ENCODE assay signal across 8 cellular contexts in the genomic region with DNA sequence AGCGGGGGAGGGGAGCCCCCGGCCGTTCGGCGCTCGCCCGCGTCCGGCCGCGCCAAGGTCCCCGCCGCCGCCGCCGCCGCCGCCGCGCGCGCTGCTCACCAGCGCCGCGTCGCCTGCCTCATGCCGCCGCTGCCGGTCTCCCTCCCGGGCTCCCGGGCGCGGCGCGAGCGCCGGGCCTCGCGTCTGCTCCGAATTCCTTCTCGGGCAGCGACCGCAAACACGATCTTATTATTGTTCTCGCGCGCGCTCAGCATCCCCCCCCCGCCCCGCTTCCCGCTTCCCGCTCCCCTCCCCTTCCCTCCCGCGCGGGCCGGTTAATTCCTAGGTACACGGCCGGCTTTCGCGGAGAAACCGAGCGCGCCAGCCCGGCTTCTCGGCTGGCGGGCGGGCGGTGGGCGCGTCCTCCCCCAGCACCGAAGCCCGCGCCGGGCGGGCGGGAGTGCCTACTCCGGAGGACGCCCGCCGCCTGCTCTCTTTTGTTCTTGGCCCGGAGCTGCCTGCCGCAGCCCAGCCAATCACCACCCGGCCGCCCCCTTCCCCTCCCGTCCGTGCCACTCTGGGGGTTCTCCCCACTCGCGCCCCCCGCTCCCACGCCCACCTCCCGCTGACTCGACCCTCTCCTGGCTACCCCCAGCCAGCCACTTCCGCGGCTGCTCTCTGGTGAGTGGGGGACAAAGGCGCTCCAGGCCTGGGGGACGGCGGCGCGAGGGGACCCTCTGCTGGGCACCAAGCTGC. TPM values are rescaled to one million over a fixed set of nuclear protein-coding genes. Genes with fewer than 3 reads are reported as not detected.
A peak's percentile ranks its signal among the peaks of the same experiment; 100 is the strongest.
DNase-seq lines count a peak whose midpoint lies in the region; ATAC-seq and TF ChIP-seq lines count a peak whose summit lies in the region.

HDGFL3 (minus strand) TSS at position 202 of the 735 bp plus-strand sequence. CDS start 409 bp downstream, outside the sequence.

- H3K4me3 ChIP-seq in GM08714 (ENCODE audit: low read length), result peak within 1 kb of the TSS; percentile 75

- peaks cover 3% of the 10 kb centered on the region for H3K36me3 Mint-ChIP-seq in activated naive CD4-positive, alpha-beta T cell treated with anti-CD3 and anti-CD28 coated beads, Interleukin-2, amount 10 ng/mL, durations not matched to agents 7 days and 5 days
- no peaks in the 10 kb centered on the region for H3K36me3 Mint-ChIP-seq in natural killer cell
- peaks cover 3% of the 10 kb centered on the region for H3K36me3 Mint-ChIP-seq in type B pancreatic cell

- H3K4me3 Mint-ChIP-seq in activated naive CD4-positive, alpha-beta T cell treated with anti-CD3 and anti-CD28 coated beads, Interleukin-2, amount 10 ng/mL, durations not matched to agents 7 days and 5 days, result peak within 1 kb of the TSS; percentile 85
- H3K4me3 Mint-ChIP-seq in natural killer cell (peak within 1 kb of the TSS; percentile 92), type B pancreatic cell (peak within 1 kb of the TSS; percentile 96)

- no peak for TF ChIP-seq CTCF in natural killer cell (IDR thresholded peaks at IDR 0.05)
- no peak for TF ChIP-seq CTCF in type B pancreatic cell (conservative IDR thresholded peaks at IDR 0.05)

- H3K4me1 Mint-ChIP-seq in activated naive CD4-positive, alpha-beta T cell treated with anti-CD3 and anti-CD28 coated beads, Interleukin-2, amount 10 ng/mL, durations not matched to agents 7 days and 5 days, result peaks cover 15% of the 10 kb centered on the region
- H3K4me1 Mint-ChIP-seq in natural killer cell (peaks cover 9% of the 10 kb centered on the region in 2 donors), type B pancreatic cell (ENCODE audit: unreplicated experiment) (peaks cover 24% of the 10 kb centered on the region)

- CTCF ChIA-PET in activated naive CD4-positive, alpha-beta T cell treated with anti-CD3 and anti-CD28 coated beads, Interleukin-2, amount 10 ng/mL, durations not matched to agents 7 days and 5 days (lab: Charles Lee), result interaction anchor here (0.7 to 1.8 kb wide), 3 partner anchors 41 to 197 kb away, joined by 3 to 10 read pairs (median 3); partner anchors contain the start of gene C15orf40

- peak; percentile 39 for ATAC-seq in HG02571 (IDR thresholded peaks at IDR 0.05; ENCODE audit: unreplicated experiment)
- ATAC-seq in natural killer cell, result peak; percentile 47 to 65 (median 58)

- H3K27me3 Mint-ChIP-seq in activated naive CD4-positive, alpha-beta T cell treated with anti-CD3 and anti-CD28 coated beads, Interleukin-2, amount 10 ng/mL, durations not matched to agents 7 days and 5 days, result peaks cover 26% of the 10 kb centered on the region
- H3K27me3 Mint-ChIP-seq in natural killer cell (ENCODE audit: low read depth in 2 of 2) (peaks cover 0 to 3% of the 10 kb centered on the region in 2 donors), type B pancreatic cell (no peaks in the 10 kb centered on the region)

- DNase-seq in NCI-H774 (lab: John Stamatoyannopoulos, UW) (peak; percentile 54), foreskin melanocyte (peak; percentile 29), natural killer cell (peak; percentile 39), type B pancreatic cell (ENCODE audit: extremely low spot score, unreplicated experiment) (peak; percentile 79), NOMO-1 treated with dmso at 0.1 percent for 144 hours (lab: John Stamatoyannopoulos, UW; ENCODE audit: unreplicated experiment) (no peak)
- peak; percentile 66 for DNase-seq in activated naive CD4-positive, alpha-beta T cell treated with anti-CD3 and anti-CD28 coated beads, Interleukin-2, amount 10 ng/mL, durations not matched to agents 7 days and 5 days

- H3K27ac Mint-ChIP-seq in activated naive CD4-positive, alpha-beta T cell treated with anti-CD3 and anti-CD28 coated beads, Interleukin-2, amount 10 ng/mL, durations not matched to agents 7 days and 5 days, result peak within 1 kb of the TSS; percentile 84
- peak within 1 kb of the TSS; percentile 79 to 83 for H3K27ac Mint-ChIP-seq in natural killer cell
- H3K27ac Mint-ChIP-seq in type B pancreatic cell, result peak within 1 kb of the TSS; percentile 95

- H3K9me3 Mint-ChIP-seq in activated naive CD4-positive, alpha-beta T cell treated with anti-CD3 and anti-CD28 coated beads, Interleukin-2, amount 10 ng/mL, durations not matched to agents 7 days and 5 days, result no peaks in the 10 kb centered on the region
- H3K9me3 Mint-ChIP-seq in natural killer cell, result no peaks in the 10 kb centered on the region
- H3K9me3 Mint-ChIP-seq in type B pancreatic cell, result no peaks in the 10 kb centered on the region

- intact Hi-C loops in natural killer cell (cut with micrococcal nuclease), result loop anchor here (10.0 kb wide), 1 partner anchor 193 kb away; the partner anchor contains the start of gene C15orf40

RNA-seq across cellular contexts. Expression of gene HDGFL3, which starts in this region (rescaled TPM):
- total RNA-seq in natural killer cell (10 to 100 TPM; 13.0 to 25.3 (median 21.4) TPM), type B pancreatic cell (ENCODE audit: low replicate concordance) (55.9 and 78.8 TPM in 2 replicates)
